In genomic region chr9:129385615-129385934, GRCh38 we compare ENCODE assay signal across 1 cellular context.
TF ChIP-seq lines count a peak whose summit lies in the region.

No MANE protein-coding gene starts in this region.

TF ChIP-seq in endothelial cell of umbilical vein, 7 proteins besides CTCF, POLR2A, EP300 and RAD21 (continued from another document):
- TF ChIP-seq MYC (IDR thresholded peaks at IDR 0.05; ENCODE audit: low read depth, low read length): no peak
- TF ChIP-seq FOS (IDR thresholded peaks at IDR 0.05; ENCODE audit: borderline replicate concordance, insufficient read depth, low read length): no peak
- no peak for TF ChIP-seq GATA2 (IDR thresholded peaks at IDR 0.05; ENCODE audit: insufficient read depth, insufficient read length, low read depth, low read length)
TF ChIP-seq in endothelial cell of umbilical vein: peak in this region for 0.
